Comparison of ENCODE assay signal across 15 cellular contexts in genomic region chr2:239349448-239350135, GRCh38. TPM values are rescaled to one million over a fixed set of nuclear protein-coding genes. Genes with fewer than 3 reads are reported as not detected.
DNase-seq lines count a peak whose midpoint lies in the region; ATAC-seq and TF ChIP-seq lines count a peak whose summit lies in the region.
"Had no signal": no experiment of that assay in that cellular context is flagged by ENCODE, and none has a peak within 500 bp of the region (broad histone marks: within the 10 kb centered on the region; RNA-seq: fewer than 3 reads in every experiment).

No MANE protein-coding gene starts in this region.

- H3K27me3 Mint-ChIP-seq in T-helper 17 cell (no peaks in the 10 kb centered on the region), osteocyte (ENCODE audit: unreplicated experiment) (no peaks in the 10 kb centered on the region)
- H3K27me3 Mint-ChIP-seq: progenitor cell of endocrine pancreas had no signal

- no peaks in the 10 kb centered on the region for H3K9me3 ChIP-seq in T-helper 17 cell (ENCODE audit: control insufficient read depth, low read length, poor library complexity, severe bottlenecking)

- H3K4me1 Mint-ChIP-seq in T-helper 17 cell = peaks cover 9% of the 10 kb centered on the region
- peaks cover 16% of the 10 kb centered on the region for H3K4me1 Mint-ChIP-seq in osteocyte (ENCODE audit: unreplicated experiment)

- H3K36me3 Mint-ChIP-seq in T-helper 17 cell (ENCODE audit: low read depth) (peaks cover 7% of the 10 kb centered on the region), osteocyte (ENCODE audit: unreplicated experiment) (peaks cover 24% of the 10 kb centered on the region)

- peaks cover 6% of the 10 kb centered on the region for H3K9me3 Mint-ChIP-seq in osteocyte (ENCODE audit: unreplicated experiment)

- no peak for ATAC-seq in T-helper 17 cell
- ATAC-seq in HG03520 (IDR thresholded peaks at IDR 0.05; ENCODE audit: unreplicated experiment) = no peak

- H3K27ac Mint-ChIP-seq in T-helper 17 cell (peak overlapping the region; percentile 24), osteocyte (ENCODE audit: unreplicated experiment) (peak overlapping the region; percentile 10)
- H3K27ac Mint-ChIP-seq: progenitor cell of endocrine pancreas had no signal

- DNase-seq in T-helper 17 cell = no peak
- DNase-seq in epithelial cell of prostate (ENCODE audit: low read depth, low spot score) = no peak
- DNase-seq in osteocyte (ENCODE audit: extremely low spot score, unreplicated experiment) = no peak
- no peak for DNase-seq in NCI-H1436 treated with DMSO at 0.1 percent for 48 hours (lab: John Stamatoyannopoulos, UW)
- no peak for DNase-seq in NCI-H2081 (lab: John Stamatoyannopoulos, UW)
- no peak for DNase-seq in NCI-H226
- DNase-seq: activated naive CD4-positive, alpha-beta T cell treated with Interleukin-2 at 50 U/mL for 16 hours; central memory CD4-positive, alpha-beta T cell; COR-L47; glutamatergic neuron; Karpas-422; NCI-H748 treated with DMSO at 0.1 percent for 48 hours had no signal

- H3K4me3 Mint-ChIP-seq in T-helper 17 cell (no peak overlapping the region), osteocyte (ENCODE audit: unreplicated experiment) (no peak overlapping the region)

- peak overlapping the region; percentile 50 for H3K27ac ChIP-seq in 22Rv1
- H3K27ac ChIP-seq in epithelial cell of prostate = peak overlapping the region; percentile 30

- no peak for TF ChIP-seq CTCF in 22Rv1 (IDR thresholded peaks at IDR 0.05)
- TF ChIP-seq CTCF in osteocyte (IDR thresholded peaks at IDR 0.05) = no peak

RNA-seq across cellular contexts. Expression of gene HDAC4, which starts 51.2 kb away (rescaled TPM):
- 10 to 100 TPM; 78.9 to 79.0 TPM for total RNA-seq in T-helper 17 cell
- total RNA-seq in osteocyte = 30.3 and 32.2 TPM in 2 replicates
